ENCODE assay signal across 14 cellular contexts in genomic region chr7:27204851-27205322, GRCh38. TPM values are rescaled to one million over a fixed set of nuclear protein-coding genes. Genes with fewer than 3 reads are reported as not detected.
DNase-seq lines count a peak whose midpoint lies in the region; ATAC-seq and TF ChIP-seq lines count a peak whose summit lies in the region.
"Had no signal": no experiment of that assay in that cellular context is flagged by ENCODE, and none has a peak within 500 bp of the region (broad histone marks: within the 10 kb centered on the region; RNA-seq: fewer than 3 reads in every experiment).

No MANE protein-coding gene starts in this region.

- no peak for TF ChIP-seq CTCF in RWPE1 (conservative IDR thresholded peaks at IDR 0.05; ENCODE audit: low read depth)

- CTCF ChIA-PET in RWPE1 (lab: Yijun Ruan, JAX) = no interaction called here

- peaks cover 21 to 30% (median 22%) of the 10 kb centered on the region in 3 donors for H3K4me1 ChIP-seq in skeletal muscle tissue (ENCODE audit: control insufficient read depth in 3 of 3, insufficient read depth in 3 of 3, low read length in 3 of 3)

- POLR2A ChIA-PET in RWPE1 (lab: Yijun Ruan, JAX; ENCODE audit: low non-redundant PET) = no interaction called here

- peak overlapping the region; percentile 9 to 52 (median 40) for H3K4me3 ChIP-seq in skeletal muscle tissue (ENCODE audit: low read length in 3 of 3)
- H3K4me3 ChIP-seq: A549 had no signal

- H3K27me3 ChIP-seq in skeletal muscle tissue (ENCODE audit: control insufficient read depth in 3 of 3, insufficient read depth in 3 of 3, low read length in 3 of 3) = peaks cover 66 to 85% (median 81%) of the 10 kb centered on the region in 3 donors

- no peaks in the 10 kb centered on the region for H3K36me3 ChIP-seq in skeletal muscle tissue (ENCODE audit: control insufficient read depth in 3 of 3, insufficient read depth in 3 of 3, low read length in 3 of 3)
- H3K36me3 ChIP-seq: tibial artery had no signal

- H3K9me3 ChIP-seq in skeletal muscle tissue (ENCODE audit: control insufficient read depth in 3 of 3, low read length in 3 of 3) = no peaks in the 10 kb centered on the region
- H3K9me3 ChIP-seq: A549, tibial artery had no signal

- H3K9ac ChIP-seq in skeletal muscle tissue (ENCODE audit: low read depth in 1 of 3, low read length in 3 of 3) = peak overlapping the region in 1 of 3 donors; percentile 3

- DNase-seq in NCI-H345 (lab: John Stamatoyannopoulos, UW) = peak; percentile 17
- no peak for DNase-seq in NCI-H345 treated with DMSO at 0.1 percent for 48 hours (lab: John Stamatoyannopoulos, UW; ENCODE audit: unreplicated experiment)
- DNase-seq in RWPE1 (ENCODE audit: low spot score) = no peak
- DNase-seq in left kidney (ENCODE audit: low read depth, low spot score) = peak; percentile 70
- DNase-seq in SHP77 treated with DMSO at 0.1 percent for 48 hours (lab: John Stamatoyannopoulos, UW) = no peak
- DNase-seq in NCI-H146 treated with DMSO at 0.1 percent for 48 hours (lab: John Stamatoyannopoulos, UW; ENCODE audit: unreplicated experiment) = no peak
- DNase-seq: activated T-cell treated with anti-CD3 and anti-CD28 coated beads, Interleukin-2, amount 50 U/mL, for 24 hours; kidney; NCI-H2029 treated with DMSO at 0.1 percent for 48 hours; tibial artery had no signal

- peak overlapping the region; percentile 43 for H3K27ac ChIP-seq in RWPE1
- no peak overlapping the region for H3K27ac ChIP-seq in skeletal muscle tissue (ENCODE audit: low read depth, low read length)
- H3K27ac ChIP-seq: A549, tibial artery had no signal

- no peak for ATAC-seq in HG02884 (IDR thresholded peaks at IDR 0.05; ENCODE audit: unreplicated experiment)
- ATAC-seq: A549 had no signal

RNA-seq across cellular contexts. Expression of gene HOXA13, which starts 5.0 kb away (rescaled TPM):
- total RNA-seq in skeletal muscle tissue = 0.52 TPM
- total RNA-seq: T-helper 1 cell treated with Interleukin-12 subunit alpha and Interleukin-12 subunit beta and Interleukin-4 antibody, amounts not matched to agents 30 ng/mL and 1 ng/mL, for 36 hours had no signal

RNA-seq across cellular contexts. Expression of gene HOXA11, which starts 19.9 kb away (rescaled TPM):
- total RNA-seq in skeletal muscle tissue = 2.1 TPM
- total RNA-seq: T-helper 1 cell treated with Interleukin-12 subunit alpha and Interleukin-12 subunit beta and Interleukin-4 antibody, amounts not matched to agents 30 ng/mL and 1 ng/mL, for 36 hours had no signal

RNA-seq across cellular contexts. Expression of gene HOXA10, which starts 30.8 kb away (rescaled TPM):
- 13.6 TPM for total RNA-seq in skeletal muscle tissue
- total RNA-seq: T-helper 1 cell treated with Interleukin-12 subunit alpha and Interleukin-12 subunit beta and Interleukin-4 antibody, amounts not matched to agents 30 ng/mL and 1 ng/mL, for 36 hours had no signal

RNA-seq across cellular contexts. Expression of gene EVX1, which starts 37.7 kb away (rescaled TPM):
- not detected for total RNA-seq in skeletal muscle tissue
- total RNA-seq: kidney; T-helper 1 cell treated with Interleukin-12 subunit alpha and Interleukin-12 subunit beta and Interleukin-4 antibody, amounts not matched to agents 30 ng/mL and 1 ng/mL, for 36 hours had no signal

RNA-seq across cellular contexts. Expression of gene HOXA9, which starts 39.5 kb away (rescaled TPM):
- total RNA-seq in skeletal muscle tissue = 7.8 TPM
- total RNA-seq: T-helper 1 cell treated with Interleukin-12 subunit alpha and Interleukin-12 subunit beta and Interleukin-4 antibody, amounts not matched to agents 30 ng/mL and 1 ng/mL, for 36 hours had no signal

Comparison
In these comparisons a context has a peak if more than half of its experiments do, and no peak if none do; other contexts are left out.
1. DNase-seq: peak in NCI-H345 (single experiment) and left kidney (single experiment); none in NCI-H345 treated with DMSO at 0.1 percent for 48 hours (single experiment), RWPE1 (single experiment), SHP77 treated with DMSO at 0.1 percent for 48 hours (single experiment) and NCI-H146 treated with DMSO at 0.1 percent for 48 hours (single experiment).